9 cellular contexts compared by ENCODE assay signal in genomic region chr19:33273881-33274662, GRCh38. TPM values are rescaled to one million over a fixed set of nuclear protein-coding genes. Genes with fewer than 3 reads are reported as not detected.
A peak's percentile ranks its signal among the peaks of the same experiment; 100 is the strongest.
DNase-seq lines count a peak whose midpoint lies in the region; ATAC-seq and TF ChIP-seq lines count a peak whose summit lies in the region.
"Had no signal": no experiment of that assay in that cellular context is flagged by ENCODE, and none has a peak within 500 bp of the region (broad histone marks: within the 10 kb centered on the region; RNA-seq: fewer than 3 reads in every experiment).

No MANE protein-coding gene starts in this region.

- H3K9me3 ChIP-seq in aorta (ENCODE audit: control insufficient read depth, low read length): no peaks in the 10 kb centered on the region
- no peaks in the 10 kb centered on the region for H3K9me3 ChIP-seq in effector memory CD4-positive, alpha-beta T cell (ENCODE audit: control insufficient read depth, low read length)

- H3K4me3 ChIP-seq in aorta (ENCODE audit: low read length in 2 of 2): no peak overlapping the region
- no peak overlapping the region for H3K4me3 ChIP-seq in effector memory CD4-positive, alpha-beta T cell (ENCODE audit: insufficient read depth, low read depth, low read length, poor library complexity, severe bottlenecking)

- ATAC-seq in aorta (ENCODE audit: low FRiP score) (peak; percentile 62), HG03571 (IDR thresholded peaks at IDR 0.05; ENCODE audit: unreplicated experiment) (no peak)

- no peak overlapping the region for H3K27ac ChIP-seq in aorta (ENCODE audit: low read depth in 1 of 2, low read length in 2 of 2)
- H3K27ac ChIP-seq in effector memory CD4-positive, alpha-beta T cell (ENCODE audit: insufficient read depth, low read length, poor library complexity, severe bottlenecking): no peak overlapping the region

- H3K27me3 Mint-ChIP-seq in nephron progenitor cell (ENCODE audit: low read depth, poor library complexity): peaks cover 4% of the 10 kb centered on the region

- H3K9me3 Mint-ChIP-seq in nephron progenitor cell: no peaks in the 10 kb centered on the region

- intact Hi-C loops in aorta (cut with DNase I): no loop called here

- WGBS in aorta, 2 donors: 45 to 48% methylated on average over 16 of the region's 16 CpGs

- POLR2A ChIA-PET in HEK293T (lab: Yijun Ruan, JAX): interaction anchor here (1.2 kb wide), 1 partner anchor 29 kb away, joined by 3 read pairs; the partner anchor contains the start of gene CEBPA

- CTCF ChIA-PET in HEK293T (lab: Yijun Ruan, JAX): no interaction called here

- no peaks in the 10 kb centered on the region for H3K4me1 ChIP-seq in aorta (ENCODE audit: control insufficient read depth in 1 of 2, insufficient read depth in 2 of 2, low read length in 2 of 2)
- no peaks in the 10 kb centered on the region for H3K4me1 ChIP-seq in effector memory CD4-positive, alpha-beta T cell (ENCODE audit: control insufficient read depth, insufficient read depth, low read length, poor library complexity, severe bottlenecking)

- DNase-seq in H4 (ENCODE audit: low spot score) (peak; percentile 93), RKO (ENCODE audit: low spot score) (peak; percentile 19), dermis blood vessel endothelial cell (peak; percentile 35), nephron progenitor cell (peak; percentile 29), aorta (peak in 1 of 2 donors; percentile 67), HEK293T (ENCODE audit: extremely low spot score) (no peak)
- no peak for DNase-seq in effector memory CD4-positive, alpha-beta T cell

- peak overlapping the region; percentile 7 for H3K27ac Mint-ChIP-seq in nephron progenitor cell

- no peaks in the 10 kb centered on the region for H3K36me3 Mint-ChIP-seq in nephron progenitor cell (ENCODE audit: low read depth)

- peak overlapping the region; percentile 46 for H3K4me3 Mint-ChIP-seq in nephron progenitor cell

- no peaks in the 10 kb centered on the region for H3K36me3 ChIP-seq in aorta (ENCODE audit: control insufficient read depth in 1 of 2, insufficient read depth in 2 of 2, low read length in 1 of 2)
- no peaks in the 10 kb centered on the region for H3K36me3 ChIP-seq in effector memory CD4-positive, alpha-beta T cell (ENCODE audit: control insufficient read depth, insufficient read depth, low read length)

- TF ChIP-seq CTCF in nephron progenitor cell (IDR thresholded peaks at IDR 0.05): no peak

- no peaks in the 10 kb centered on the region for H3K27me3 ChIP-seq in aorta (ENCODE audit: control insufficient read depth in 1 of 2, insufficient read depth in 2 of 2, low read length in 1 of 2)
- no peaks in the 10 kb centered on the region for H3K27me3 ChIP-seq in effector memory CD4-positive, alpha-beta T cell (replicated peaks; ENCODE audit: control insufficient read depth, insufficient read depth, low read length, poor library complexity, severe bottlenecking)

- H3K4me1 Mint-ChIP-seq in nephron progenitor cell: peaks cover 38% of the 10 kb centered on the region

TF ChIP-seq in HEK293T, 16 proteins besides CTCF, POLR2A, EP300 and RAD21:
- no peak for TF ChIP-seq TARDBP (IDR thresholded peaks at IDR 0.05)
- TF ChIP-seq ARNT (IDR thresholded peaks at IDR 0.05): no peak
- no peak for TF ChIP-seq CTBP1 (IDR thresholded peaks at IDR 0.05; ENCODE audit: borderline replicate concordance)
- TF ChIP-seq ELF4 (IDR thresholded peaks at IDR 0.05): no peak
- TF ChIP-seq BHLHE40 (IDR thresholded peaks at IDR 0.05; ENCODE audit: borderline replicate concordance): no peak
- TF ChIP-seq FOXM1 (IDR thresholded peaks at IDR 0.05; ENCODE audit: borderline replicate concordance): no peak
- no peak for TF ChIP-seq SP1 (IDR thresholded peaks at IDR 0.05)
- no peak for TF ChIP-seq FOXK2 (IDR thresholded peaks at IDR 0.05)
- no peak for TF ChIP-seq L3MBTL2 (conservative IDR thresholded peaks at IDR 0.05)
- TF ChIP-seq SUZ12 (IDR thresholded peaks at IDR 0.05): no peak
- TF ChIP-seq PKNOX1 (IDR thresholded peaks at IDR 0.05): no peak
- no peak for TF ChIP-seq LEF1 (IDR thresholded peaks at IDR 0.05; ENCODE audit: borderline replicate concordance)
- TF ChIP-seq FOXA1 (IDR thresholded peaks at IDR 0.05): no peak
- TF ChIP-seq NFRKB (IDR thresholded peaks at IDR 0.05): no peak
- no peak for TF ChIP-seq ZNF384 (IDR thresholded peaks at IDR 0.05)
- no peak for TF ChIP-seq HDGF (IDR thresholded peaks at IDR 0.05; ENCODE audit: borderline replicate concordance)

RNA-seq across cellular contexts. Expression of gene CEBPA, which starts 28.3 kb away (rescaled TPM):
- 2.7 and 4.3 TPM in 2 replicates for total RNA-seq in H4 (2014; rRNA removed; shearing (Covaris generic))
- total RNA-seq in dermis blood vessel endothelial cell (0.17 and 0.19 TPM in 2 replicates), aorta (10 to 100 TPM in 1 of 2 donors, 1 to 10 TPM in 1; 6.1 to 10.3 TPM)
- polyA plus RNA-seq in aorta: 10 to 100 TPM in 1 of 2 donors, 1 to 10 TPM in 1; 1.0 to 14.3 TPM

RNA-seq across cellular contexts. Expression of gene SLC7A10, which starts 48.4 kb away (rescaled TPM):
- not detected in 2 replicates for total RNA-seq in H4 (2014; rRNA removed; shearing (Covaris generic))
- 0.17 TPM in 1 of 2 replicates, not detected in the other for total RNA-seq in dermis blood vessel endothelial cell
- total RNA-seq in aorta: under 1 TPM in 1 of 2 donors, not detected in 1; 0.63 TPM
- polyA plus RNA-seq in aorta: not detected
- polyA plus RNA-seq: neural cell had no signal

Comparison
In these comparisons a context has a peak if more than half of its experiments do, and no peak if none do; other contexts are left out.
1. DNase-seq: peak in H4 (single experiment), RKO (single experiment), dermis blood vessel endothelial cell (single experiment) and nephron progenitor cell (single experiment); none in HEK293T (single experiment) and effector memory CD4-positive, alpha-beta T cell (0 of 3).